In genomic region chr1:237712082-237712481, GRCh38 we compare ENCODE assay signal across 24 cellular contexts.
"Had no signal": no experiment of that assay in that cellular context is flagged by ENCODE, and none has a peak within 500 bp of the region (broad histone marks: within the 10 kb centered on the region; RNA-seq: fewer than 3 reads in every experiment).

No MANE protein-coding gene starts in this region.

- H3K36me3 Mint-ChIP-seq: activated naive CD8-positive, alpha-beta T cell treated with anti-CD3 and anti-CD28 coated beads, Interleukin-2, amount 10 ng/mL, durations not matched to agents 7 days and 5 days; brain; mesothelial cell of epicardium; naive B cell had no signal

- H3K27ac Mint-ChIP-seq: activated naive CD8-positive, alpha-beta T cell treated with anti-CD3 and anti-CD28 coated beads, Interleukin-2, amount 10 ng/mL, durations not matched to agents 7 days and 5 days; activated T-cell treated with anti-CD3 and anti-CD28 coated beads, Interleukin-2, amount 50 U/mL, for 72 hours; mesothelial cell of epicardium had no signal

- DNase-seq: activated CD4-positive, alpha-beta T cell treated with anti-CD3 and anti-CD28 coated beads for 4 hours; activated CD4-positive, alpha-beta T cell treated with anti-CD3 and anti-CD28 coated beads, Interleukin-2, amount 50 U/mL, for 4 hours; activated naive CD4-positive, alpha-beta T cell treated with Interleukin-2 at 50 U/mL for 16 hours; activated naive CD8-positive, alpha-beta T cell treated with anti-CD3 and anti-CD28 coated beads, Interleukin-2, amount 10 ng/mL, durations not matched to agents 7 days and 5 days; activated T-cell treated with anti-CD3 and anti-CD28 coated beads for 4 hours; activated T-cell treated with anti-CD3 and anti-CD28 coated beads, Interleukin-2, amount 50 U/mL, for 72 hours; caudate nucleus; foreskin fibroblast; left lung; mammary epithelial cell; naive B cell; nephron progenitor cell; nucleus accumbens; pancreas; retina; stimulated activated naive CD4-positive, alpha-beta T cell treated with Interleukin-2 at 50 U/mL for 16 hours; testis; transverse colon had no signal

- H3K4me1 ChIP-seq: ascending aorta, left lung, pancreas, prostate gland, testis, transverse colon had no signal

- H3K4me3 ChIP-seq: ascending aorta, left lung, pancreas, prostate gland, smooth muscle cell, testis, transverse colon had no signal

- H3K9me3 ChIP-seq: ascending aorta, left lung, pancreas, prostate gland, testis, transverse colon had no signal

- H3K4me1 Mint-ChIP-seq: mesothelial cell of epicardium, naive B cell, nephron progenitor cell had no signal

- H3K27ac ChIP-seq: ascending aorta, left lung, pancreas, prostate gland, testis, transverse colon had no signal

- H3K27me3 ChIP-seq: ascending aorta, left lung, pancreas, testis, transverse colon had no signal

- H3K4me3 Mint-ChIP-seq: activated naive CD8-positive, alpha-beta T cell treated with anti-CD3 and anti-CD28 coated beads, Interleukin-2, amount 10 ng/mL, durations not matched to agents 7 days and 5 days; activated T-cell treated with anti-CD3 and anti-CD28 coated beads, Interleukin-2, amount 50 U/mL, for 72 hours; mesothelial cell of epicardium; naive B cell; nephron progenitor cell had no signal

- H3K36me3 ChIP-seq: left lung, pancreas, prostate gland, transverse colon had no signal

- H3K9me3 Mint-ChIP-seq: activated T-cell treated with anti-CD3 and anti-CD28 coated beads, Interleukin-2, amount 50 U/mL, for 72 hours; brain; mesothelial cell of epicardium; nephron progenitor cell had no signal

- H3K27me3 Mint-ChIP-seq: activated naive CD8-positive, alpha-beta T cell treated with anti-CD3 and anti-CD28 coated beads, Interleukin-2, amount 10 ng/mL, durations not matched to agents 7 days and 5 days; brain; naive B cell had no signal

- ATAC-seq: activated T-cell treated with anti-CD3 and anti-CD28 coated beads, Interleukin-2, amount 50 U/mL, for 72 hours; esophagus mucosa; left lung; pancreas had no signal
